In genomic region chr15:101804375-101804774, GRCh38 we compare ENCODE assay signal across 31 cellular contexts. TPM values are rescaled to one million over a fixed set of nuclear protein-coding genes. Genes with fewer than 3 reads are reported as not detected.
A peak's percentile ranks its signal among the peaks of the same experiment; 100 is the strongest.
DNase-seq lines count a peak whose midpoint lies in the region; ATAC-seq, FAIRE-seq and TF ChIP-seq lines count a peak whose summit lies in the region.
"Had no signal": no experiment of that assay in that cellular context is flagged by ENCODE, and none has a peak within 500 bp of the region (broad histone marks: within the 10 kb centered on the region; RNA-seq: fewer than 3 reads in every experiment).

No MANE protein-coding gene starts in this region.

- H3K14ac ChIP-seq in IMR-90 (replicated peaks; ENCODE audit: low read depth, low read length): peak overlapping the region; percentile 43

- TF ChIP-seq RAD21 in IMR-90 (IDR thresholded peaks at IDR 0.05; ENCODE audit: low read length): no peak

- no peaks in the 10 kb centered on the region for H3K79me1 ChIP-seq in IMR-90 (ENCODE audit: low read depth in 1 of 2, low read length in 2 of 2)

- peak overlapping the region; percentile 22 for H4K5ac ChIP-seq in IMR-90 (ENCODE audit: low read depth, low read length)

- H3K27ac Mint-ChIP-seq in astrocyte (ENCODE audit: unreplicated experiment): peak overlapping the region; percentile 20
- H3K27ac Mint-ChIP-seq: CD14-positive monocyte; CD4-positive, alpha-beta memory T cell; CD4-positive, CD25-positive, alpha-beta regulatory T cell; CD8-positive, alpha-beta memory T cell had no signal

- DNase-seq in HAP-1 (ENCODE audit: low spot score in 2 of 2) (peak; percentile 20 to 83), IMR-90 (no peak), astrocyte (ENCODE audit: low read depth) (no peak), uterus (no peak)
- DNase-seq: 8988T; ACHN; BE2C; C1 segment of cervical spinal cord; CD4-positive, alpha-beta memory T cell; CD4-positive, CD25-positive, alpha-beta regulatory T cell; CD8-positive, alpha-beta memory T cell; COR-L47; DMS 273 treated with DMSO at 0.1 percent for 48 hours; DMS153; DMS53; DMS79; DND-41; EL; GDM1 had no signal

- peak overlapping the region in 1 of 2 experiments; percentile 28; a peak in 1 of 4 replicates for H4K8ac ChIP-seq in IMR-90 (ENCODE audit: low read depth in 2 of 2, low read length in 2 of 2)

- no peak overlapping the region for H3K56ac ChIP-seq in IMR-90 (ENCODE audit: extremely low read depth, insufficient read depth, low read length)

- H3K9me3 ChIP-seq in HAP-1 (no peaks in the 10 kb centered on the region), IMR-90 (ENCODE audit: control insufficient read depth, insufficient read depth, low read length) (0 out of 2 replicates have a peak, but pooled peaks cover 2% of the 10 kb centered on the region), astrocyte (ENCODE audit: insufficient read depth, low read depth, low read length) (no peaks in the 10 kb centered on the region), uterus (no peaks in the 10 kb centered on the region)
- H3K9me3 ChIP-seq: BE2C, BLaER1 had no signal

- no peaks in the 10 kb centered on the region for H3K36me3 Mint-ChIP-seq in astrocyte (ENCODE audit: low read depth, unreplicated experiment)
- H3K36me3 Mint-ChIP-seq: CD14-positive monocyte; CD4-positive, alpha-beta memory T cell; CD4-positive, CD25-positive, alpha-beta regulatory T cell; CD8-positive, alpha-beta memory T cell had no signal

- CTCF ChIA-PET in IMR-90 (lab: Yijun Ruan, JAX): interaction anchor here (0.7 kb wide), 1 partner anchor 9 kb away, joined by 3 read pairs; no protein-coding TSS in a partner anchor

- no peak overlapping the region for H3K27ac ChIP-seq in IMR-90 (ENCODE audit: insufficient read depth, low read length)
- no peak overlapping the region for H3K27ac ChIP-seq in astrocyte (ENCODE audit: low read depth, low read length)
- H3K27ac ChIP-seq in uterus: no peak overlapping the region
- H3K27ac ChIP-seq: BLaER1 had no signal

- H3K4me3 Mint-ChIP-seq in astrocyte (ENCODE audit: unreplicated experiment): no peak overlapping the region
- H3K4me3 Mint-ChIP-seq: CD14-positive monocyte; CD4-positive, alpha-beta memory T cell; CD4-positive, CD25-positive, alpha-beta regulatory T cell; CD8-positive, alpha-beta memory T cell had no signal

- H3K4me1 Mint-ChIP-seq in astrocyte (ENCODE audit: low read depth, unreplicated experiment): peaks cover 12% of the 10 kb centered on the region
- H3K4me1 Mint-ChIP-seq: CD14-positive monocyte; CD4-positive, alpha-beta memory T cell; CD4-positive, CD25-positive, alpha-beta regulatory T cell; CD8-positive, alpha-beta memory T cell had no signal

- no TSS peak for BruUV-seq in IMR-90 (replicated peaks; lab: Mats Ljungman, UMichigan)

- POLR2A ChIA-PET in IMR-90 (lab: Charles Lee; ENCODE audit: unreplicated experiment): no interaction called here

- H3K4me1 ChIP-seq in HAP-1 (peaks cover 24% of the 10 kb centered on the region), IMR-90 (ENCODE audit: control insufficient read depth, insufficient read depth, low read length) (peaks cover 11% of the 10 kb centered on the region), astrocyte (ENCODE audit: insufficient read depth, low read length) (peaks cover 10% of the 10 kb centered on the region), uterus (no peaks in the 10 kb centered on the region)
- H3K4me1 ChIP-seq: BE2C, BLaER1 had no signal

- TF ChIP-seq POLR2A in IMR-90 (IDR thresholded peaks at IDR 0.05; ENCODE audit: low read depth, low read length): no peak
- no peak for TF ChIP-seq POLR2A in uterus (IDR thresholded peaks at IDR 0.05)

- H2BK20ac ChIP-seq in IMR-90 (ENCODE audit: low read depth, low read length): peak overlapping the region; percentile 71

- no peak overlapping the region for H2AK9ac ChIP-seq in IMR-90 (replicated peaks; ENCODE audit: low read depth, low read length, poor library complexity)

- peak overlapping the region; percentile 78 for H3K4ac ChIP-seq in IMR-90 (ENCODE audit: low read depth, low read length)

- H3K27me3 Mint-ChIP-seq in astrocyte (ENCODE audit: low read depth, unreplicated experiment): no peaks in the 10 kb centered on the region

- H2AK5ac ChIP-seq in IMR-90 (ENCODE audit: low read depth, low read length): peak overlapping the region; percentile 83; the same call in 1 of the 2 replicates

- H3K27me3 ChIP-seq in HAP-1 (ENCODE audit: low read depth): peaks cover 10% of the 10 kb centered on the region
- no peaks in the 10 kb centered on the region for H3K27me3 ChIP-seq in IMR-90 (ENCODE audit: control insufficient read depth, insufficient read depth, low read length)
- no peaks in the 10 kb centered on the region for H3K27me3 ChIP-seq in astrocyte (ENCODE audit: insufficient read depth, low read length)
- H3K27me3 ChIP-seq in uterus: no peaks in the 10 kb centered on the region
- H3K27me3 ChIP-seq: BLaER1 had no signal

- peaks cover 3% of the 10 kb centered on the region for H3K9me3 Mint-ChIP-seq in astrocyte (ENCODE audit: unreplicated experiment)

- H3K9me1 ChIP-seq in IMR-90 (ENCODE audit: insufficient read depth, low read length): 0 out of 2 replicates have a peak, but pooled peaks cover 3% of the 10 kb centered on the region

- no peak overlapping the region for H3K4me3 ChIP-seq in HAP-1
- H3K4me3 ChIP-seq in IMR-90 (ENCODE audit: insufficient read depth, low read depth, low read length): no peak overlapping the region
- no peak overlapping the region for H3K4me3 ChIP-seq in astrocyte (ENCODE audit: insufficient read depth, low read depth, low read length)
- H3K4me3 ChIP-seq in uterus: no peak overlapping the region
- H3K4me3 ChIP-seq: BLaER1, GM12878 had no signal

- peak overlapping the region; percentile 25; the same call in 1 of the 3 replicates for H2BK15ac ChIP-seq in IMR-90 (ENCODE audit: low read depth, low read length)

- dilution Hi-C loops in IMR-90 (cut with HindIII; ENCODE audit: low sequenced_read_pairs, unreplicated experiment): no loop called here

- peak overlapping the region; percentile 21; the same call in 1 of the 2 replicates for H4K91ac ChIP-seq in IMR-90 (ENCODE audit: insufficient read depth, low read depth, low read length)

- H3K9ac ChIP-seq in IMR-90 (ENCODE audit: low read depth, low read length) (no peak overlapping the region), astrocyte (ENCODE audit: low read length) (no peak overlapping the region)
- H3K9ac ChIP-seq: BLaER1 had no signal

- H2AFZ ChIP-seq in IMR-90 (replicated peaks; ENCODE audit: low read length, poor library complexity) (no peak overlapping the region), astrocyte (ENCODE audit: low read depth, low read length) (no peak overlapping the region)

- H3K4me2 ChIP-seq in IMR-90 (ENCODE audit: low read depth, low read length): no peak overlapping the region
- H3K4me2 ChIP-seq in astrocyte (ENCODE audit: low read length): no peak overlapping the region
- H3K4me2 ChIP-seq: BLaER1 had no signal

- H3K79me2 ChIP-seq in astrocyte (ENCODE audit: insufficient read depth, low read length): no peaks in the 10 kb centered on the region

- ATAC-seq in IMR-90 (ENCODE audit: low read depth): no peak
- ATAC-seq in GM19324 (IDR thresholded peaks at IDR 0.05; ENCODE audit: low FRiP score, unreplicated experiment): no peak
- ATAC-seq: GM12878 had no signal

- no peak for FAIRE-seq in astrocyte (lab: Jason Lieb, UNC)
- FAIRE-seq: A204.1, GM12878, GM12892, GM18507, GM19239 had no signal

- TF ChIP-seq CTCF in IMR-90 (conservative IDR thresholded peaks at IDR 0.05; ENCODE audit: low read depth, low read length): no peak
- TF ChIP-seq CTCF in astrocyte (IDR thresholded peaks at IDR 0.05; ENCODE audit: insufficient read depth, low read depth, low read length): no peak
- TF ChIP-seq CTCF in uterus (IDR thresholded peaks at IDR 0.05): no peak

- H4K20me1 ChIP-seq in IMR-90 (ENCODE audit: insufficient read depth, low read length) (no peaks in the 10 kb centered on the region), astrocyte (ENCODE audit: insufficient read depth, low read length) (no peaks in the 10 kb centered on the region)
- H4K20me1 ChIP-seq: BLaER1 had no signal

- peak overlapping the region; percentile 53 for H3K23ac ChIP-seq in IMR-90 (ENCODE audit: low read depth, low read length)

- peak overlapping the region; percentile 60 for H2BK120ac ChIP-seq in IMR-90 (ENCODE audit: low read depth, low read length)

- in situ Hi-C loops in HAP-1 (cut with MboI; ENCODE audit: low sequenced_read_pairs) (no loop called here), IMR-90 (cut with MboI; ENCODE audit: low sequenced_read_pairs) (no loop called here)

- H3K36me3 ChIP-seq in HAP-1 (replicated peaks) (no peaks in the 10 kb centered on the region), IMR-90 (ENCODE audit: control insufficient read depth, insufficient read depth, low read length) (no peaks in the 10 kb centered on the region), astrocyte (ENCODE audit: insufficient read depth, low read length) (no peaks in the 10 kb centered on the region), uterus (no peaks in the 10 kb centered on the region)
- H3K36me3 ChIP-seq: BE2C, BLaER1 had no signal

- H3K18ac ChIP-seq in IMR-90 (ENCODE audit: low read depth, low read length): peak overlapping the region; percentile 67

- H2BK5ac ChIP-seq in IMR-90 (ENCODE audit: low read depth, low read length, poor library complexity, severe bottlenecking): peak overlapping the region; percentile 70

- intact Hi-C loops in IMR-90 (cut with micrococcal nuclease): no loop called here
- intact Hi-C loops in uterus (cut with DNase I; ENCODE audit: low total_unique reads): no loop called here

TF ChIP-seq in IMR-90, 13 proteins besides CTCF, POLR2A, EP300 and RAD21 (continues in another document):
- TF ChIP-seq MXI1 (IDR thresholded peaks at IDR 0.05; ENCODE audit: borderline replicate concordance, low read depth, low read length) (no peak), MAZ (IDR thresholded peaks at IDR 0.05; ENCODE audit: borderline replicate concordance, low read depth, low read length) (no peak), USF2 (IDR thresholded peaks at IDR 0.05; ENCODE audit: low read depth, low read length) (no peak)

RNA-seq across cellular contexts. Expression of gene OR4F6, which starts 1.1 kb away (rescaled TPM):
- not detected in 2 replicates for total RNA-seq in IMR-90 (2012; rRNA removed)
- polyA plus RNA-seq in IMR-90 (2012; rRNA removed): not detected in 2 replicates
- not detected in 2 replicates for polyA plus RNA-seq in IMR-90 (2012; cell fraction: cytosol; rRNA removed)
- not detected in 2 replicates for polyA plus RNA-seq in IMR-90 (2012; cell fraction: nucleus; rRNA removed; ENCODE audit: low replicate concordance)
- total RNA-seq in astrocyte: not detected in 2 replicates
- not detected for total RNA-seq in uterus
- total RNA-seq: A673; CD4-positive, alpha-beta memory T cell; CD4-positive, CD25-positive, alpha-beta regulatory T cell; CD8-positive, alpha-beta memory T cell; Daoy; G401; GM12878 had no signal
- polyA plus RNA-seq: AG04450; CD14-positive monocyte; CD4-positive, alpha-beta memory T cell; CD4-positive, CD25-positive, alpha-beta regulatory T cell; CD8-positive, alpha-beta memory T cell; GM12878 had no signal

RNA-seq across cellular contexts. Expression of gene OR4F15, which starts 7.6 kb away (rescaled TPM):
- total RNA-seq in IMR-90 (2012; rRNA removed) (0.28 and 0.36 TPM in 2 replicates), astrocyte (not detected in 2 replicates), uterus (not detected)
- not detected in 2 replicates for polyA plus RNA-seq in IMR-90 (2012; rRNA removed)
- polyA plus RNA-seq in IMR-90 (2012; cell fraction: cytosol; rRNA removed): not detected in 2 replicates
- 0.26 TPM in 1 of 2 replicates, not detected in the other for polyA plus RNA-seq in IMR-90 (2012; cell fraction: nucleus; rRNA removed; ENCODE audit: low replicate concordance)
- total RNA-seq: A673; CD4-positive, alpha-beta memory T cell; CD4-positive, CD25-positive, alpha-beta regulatory T cell; CD8-positive, alpha-beta memory T cell; Daoy; G401; GM12878 had no signal
- polyA plus RNA-seq: CD14-positive monocyte; CD4-positive, alpha-beta memory T cell; CD4-positive, CD25-positive, alpha-beta regulatory T cell; CD8-positive, alpha-beta memory T cell; GM12878 had no signal

Comparison
In these comparisons a context has a peak if more than half of its experiments do, and no peak if none do; other contexts are left out.
1. DNase-seq: peak in HAP-1 (2 of 2); none in IMR-90 (single experiment), astrocyte (single experiment) and uterus (0 of 2).